In the genomic region with DNA sequence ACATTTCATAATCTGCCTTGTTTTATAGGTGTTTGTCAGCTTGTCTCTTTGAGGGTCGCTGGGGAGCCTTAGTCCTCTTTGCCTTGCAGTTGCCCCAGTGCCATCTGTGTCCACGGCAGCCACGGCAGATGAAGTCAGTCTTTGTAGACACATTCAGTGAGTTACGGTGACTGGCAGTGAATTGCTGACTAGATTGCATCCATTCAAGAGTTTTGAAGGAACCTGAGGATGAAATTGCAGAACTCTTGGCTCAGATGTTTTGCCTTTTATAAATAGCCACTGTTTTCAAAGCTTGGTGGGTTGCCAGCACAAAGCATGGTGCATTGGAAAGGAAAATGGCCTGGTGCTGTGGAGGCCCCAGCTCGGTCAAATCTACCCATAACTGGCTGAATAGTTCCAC, we compare ENCODE assay signal across 9 cellular contexts.
A peak's percentile ranks its signal among the peaks of the same experiment; 100 is the strongest.
DNase-seq lines count a peak whose midpoint lies in the region; ATAC-seq and TF ChIP-seq lines count a peak whose summit lies in the region.
"Had no signal": no experiment of that assay in that cellular context is flagged by ENCODE, and none has a peak within 500 bp of the region (broad histone marks: within the 10 kb centered on the region; RNA-seq: fewer than 3 reads in every experiment).

No MANE protein-coding gene starts in this region.

- no peak overlapping the region for H3K9ac ChIP-seq in colonic mucosa (ENCODE audit: low read depth in 2 of 2, low read length in 2 of 2)

- peak; percentile 27 for DNase-seq in NCI-H345 (lab: John Stamatoyannopoulos, UW)
- DNase-seq in NCI-H345 treated with DMSO at 0.1 percent for 48 hours (lab: John Stamatoyannopoulos, UW; ENCODE audit: unreplicated experiment) = no peak
- DNase-seq in colonic mucosa = no peak
- DNase-seq in medulla oblongata (ENCODE audit: extremely low spot score) = peak; percentile 70
- no peak for DNase-seq in NCI-H1694 treated with DMSO at 0.1 percent for 48 hours (lab: John Stamatoyannopoulos, UW)
- DNase-seq in COR-L47 (lab: John Stamatoyannopoulos, UW) = no peak
- no peak for DNase-seq in activated CD4-positive, alpha-beta T cell treated with anti-CD3 and anti-CD28 coated beads for 1 hour
- DNase-seq: effector memory CD4-positive, alpha-beta T cell had no signal

- no peak for ATAC-seq in HG03565 (IDR thresholded peaks at IDR 0.05; ENCODE audit: unreplicated experiment)

- H3K4me3 ChIP-seq in colonic mucosa = no peak overlapping the region

- H3K9me3 ChIP-seq in colonic mucosa = no peaks in the 10 kb centered on the region

- intact Hi-C loops in colonic mucosa (cut with DNase I) = loop anchor here (10.0 kb wide), 1 partner anchor 124 kb away; a partner anchor contains a TSS

- H3K4me1 ChIP-seq in colonic mucosa = peaks cover 15% of the 10 kb centered on the region

- no peak for TF ChIP-seq CTCF in colonic mucosa (IDR thresholded peaks at IDR 0.05)

- no peaks in the 10 kb centered on the region for H3K36me3 ChIP-seq in colonic mucosa

- H3K27ac ChIP-seq in colonic mucosa = peak overlapping the region; percentile 19

- no peaks in the 10 kb centered on the region for H3K27me3 ChIP-seq in colonic mucosa

Comparison
In these comparisons a context has a peak if more than half of its experiments do, and no peak if none do; other contexts are left out.
1. DNase-seq: peak in NCI-H345 (single experiment) and medulla oblongata (single experiment); none in NCI-H345 treated with DMSO at 0.1 percent for 48 hours (single experiment), colonic mucosa (single experiment), NCI-H1694 treated with DMSO at 0.1 percent for 48 hours (single experiment), COR-L47 (single experiment) and activated CD4-positive, alpha-beta T cell treated with anti-CD3 and anti-CD28 coated beads for 1 hour (single experiment).